ENCODE assay signal across 30 cellular contexts in the genomic region with DNA sequence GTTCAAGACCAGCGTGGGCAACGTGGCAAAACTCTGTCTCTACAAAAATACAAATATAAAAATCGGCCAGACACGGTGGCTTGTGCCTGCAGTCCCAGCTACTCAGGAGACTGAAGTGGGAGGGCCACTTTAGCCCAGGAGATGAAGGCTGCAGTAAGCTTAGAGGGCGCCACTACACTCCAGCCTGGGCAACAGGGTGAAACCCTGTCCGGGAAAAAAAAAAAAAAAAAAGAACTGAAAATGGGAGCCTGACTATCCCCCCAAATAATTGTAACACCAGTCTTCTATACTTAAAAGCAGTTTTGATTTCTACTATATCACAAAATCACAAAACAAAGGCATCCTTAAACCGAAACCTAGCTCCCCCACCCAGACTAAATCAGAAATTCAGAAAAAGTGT.
DNase-seq lines count a peak whose midpoint lies in the region; ATAC-seq and TF ChIP-seq lines count a peak whose summit lies in the region.
"Had no signal": no experiment of that assay in that cellular context is flagged by ENCODE, and none has a peak within 500 bp of the region (broad histone marks: within the 10 kb centered on the region; RNA-seq: fewer than 3 reads in every experiment).

No MANE protein-coding gene starts in this region.

- no peak for DNase-seq in BE2C
- peak; percentile 13 for DNase-seq in HT-29 (ENCODE audit: low spot score)
- no peak for DNase-seq in epithelial cell of proximal tubule (ENCODE audit: low read depth)
- DNase-seq in substantia nigra (lab: John Stamatoyannopoulos, UW), result no peak
- no peak for DNase-seq in SW 1271 (lab: John Stamatoyannopoulos, UW)
- DNase-seq in epidermal melanocyte (ENCODE audit: insufficient read length, low spot score), result no peak
- no peak for DNase-seq in GDM1 (lab: John Stamatoyannopoulos, UW)
- DNase-seq: activated CD4-positive, alpha-beta T cell treated with anti-CD3 and anti-CD28 coated beads, Interleukin-2, amount 50 U/mL, for 1 hour; activated CD8-positive, alpha-beta memory T cell treated with anti-CD3 and anti-CD28 coated beads, Interleukin-2, amount 10 ng/mL, durations not matched to agents 7 days and 5 days; activated gamma-delta T cell treated with Interleukin-2 at 50 U/mL for 16 hours; activated naive CD8-positive, alpha-beta T cell treated with anti-CD3 and anti-CD28 coated beads, Interleukin-2, amount 10 ng/mL, durations not matched to agents 7 days and 5 days; activated T-cell treated with anti-CD3 and anti-CD28 coated beads, Interleukin-2, amount 50 U/mL, for 4 hours; aorta; CD4-positive, CD25-positive, alpha-beta regulatory T cell; effector CD8-positive, alpha-beta T cell; HCEC 1CT; mammary epithelial cell; NCI-H1092; NCI-H1694 treated with DMSO at 0.1 percent for 48 hours; NCI-H446 treated with DMSO at 0.1 percent for 48 hours; nephron progenitor cell; pancreas; Peyer's patch; SHP77; T-helper 9 cell had no signal

- no peak overlapping the region for H3K27ac ChIP-seq in substantia nigra (ENCODE audit: low read depth, low read length, poor library complexity, severe bottlenecking)
- H3K27ac ChIP-seq: cardiac muscle cell, coronary artery, pancreas, Peyer's patch, skin epidermis had no signal

- peak; percentile 61 for ATAC-seq in SK-N-SH treated with all-trans-retinoic acid at 6 μM for 48 hours
- ATAC-seq: activated CD8-positive, alpha-beta memory T cell treated with anti-CD3 and anti-CD28 coated beads, Interleukin-2, amount 10 ng/mL, durations not matched to agents 7 days and 5 days; activated T-cell treated with anti-CD3 and anti-CD28 coated beads, Interleukin-2, amount 50 U/mL, for 4 hours; pancreas; stimulated activated memory B cell treated with anti-CD40 and anti-IgM and Interleukin-4, amounts not matched to agents 10 μg/mL and 1 μg/mL and 100 μg/mL, for 72 hours had no signal

- H3K4me1 ChIP-seq in BE2C, result no peaks in the 10 kb centered on the region; the same call in 1 of the 2 replicates
- H3K4me1 ChIP-seq: Peyer's patch had no signal

- TF ChIP-seq CTCF in BE2C (IDR thresholded peaks at IDR 0.05; ENCODE audit: low read depth, low read length) (peak; percentile 22; the same call in 1 of the 2 replicates), epithelial cell of proximal tubule (conservative IDR thresholded peaks at IDR 0.05; ENCODE audit: low read depth, low read length) (peak; percentile 31)

- H3K9me3 ChIP-seq in BE2C, result no peaks in the 10 kb centered on the region
- H3K9me3 ChIP-seq: pancreas, Peyer's patch had no signal

- H3K4me3 ChIP-seq in BE2C (ENCODE audit: low read depth, low read length), result no peak overlapping the region
- H3K4me3 ChIP-seq in epithelial cell of proximal tubule (ENCODE audit: low read depth, low read length), result no peak overlapping the region
- H3K4me3 ChIP-seq: cardiac muscle cell, coronary artery, pancreas, Peyer's patch, skin epidermis had no signal

- H3K27me3 ChIP-seq in BE2C, result no peaks in the 10 kb centered on the region
- H3K27me3 ChIP-seq: cardiac muscle cell, pancreas, Peyer's patch had no signal

- H3K36me3 ChIP-seq in BE2C, result no peaks in the 10 kb centered on the region
- H3K36me3 ChIP-seq: cardiac muscle cell, pancreas, Peyer's patch had no signal

TF ChIP-seq in SK-N-SH treated with all-trans-retinoic acid at 6 μM for 48 hours, 23 proteins besides CTCF, POLR2A, EP300 and RAD21:
- TF ChIP-seq ZC3H10 (CRISPR knock-in tag; IDR thresholded peaks at IDR 0.05), result no peak
- TF ChIP-seq TCF4 (CRISPR knock-in tag; IDR thresholded peaks at IDR 0.05; ENCODE audit: borderline replicate concordance), result no peak
- TF ChIP-seq ZFP3 (CRISPR knock-in tag; IDR thresholded peaks at IDR 0.05), result no peak
- TF ChIP-seq RARB (CRISPR knock-in tag; IDR thresholded peaks at IDR 0.05), result no peak
- TF ChIP-seq, protein P1, sequence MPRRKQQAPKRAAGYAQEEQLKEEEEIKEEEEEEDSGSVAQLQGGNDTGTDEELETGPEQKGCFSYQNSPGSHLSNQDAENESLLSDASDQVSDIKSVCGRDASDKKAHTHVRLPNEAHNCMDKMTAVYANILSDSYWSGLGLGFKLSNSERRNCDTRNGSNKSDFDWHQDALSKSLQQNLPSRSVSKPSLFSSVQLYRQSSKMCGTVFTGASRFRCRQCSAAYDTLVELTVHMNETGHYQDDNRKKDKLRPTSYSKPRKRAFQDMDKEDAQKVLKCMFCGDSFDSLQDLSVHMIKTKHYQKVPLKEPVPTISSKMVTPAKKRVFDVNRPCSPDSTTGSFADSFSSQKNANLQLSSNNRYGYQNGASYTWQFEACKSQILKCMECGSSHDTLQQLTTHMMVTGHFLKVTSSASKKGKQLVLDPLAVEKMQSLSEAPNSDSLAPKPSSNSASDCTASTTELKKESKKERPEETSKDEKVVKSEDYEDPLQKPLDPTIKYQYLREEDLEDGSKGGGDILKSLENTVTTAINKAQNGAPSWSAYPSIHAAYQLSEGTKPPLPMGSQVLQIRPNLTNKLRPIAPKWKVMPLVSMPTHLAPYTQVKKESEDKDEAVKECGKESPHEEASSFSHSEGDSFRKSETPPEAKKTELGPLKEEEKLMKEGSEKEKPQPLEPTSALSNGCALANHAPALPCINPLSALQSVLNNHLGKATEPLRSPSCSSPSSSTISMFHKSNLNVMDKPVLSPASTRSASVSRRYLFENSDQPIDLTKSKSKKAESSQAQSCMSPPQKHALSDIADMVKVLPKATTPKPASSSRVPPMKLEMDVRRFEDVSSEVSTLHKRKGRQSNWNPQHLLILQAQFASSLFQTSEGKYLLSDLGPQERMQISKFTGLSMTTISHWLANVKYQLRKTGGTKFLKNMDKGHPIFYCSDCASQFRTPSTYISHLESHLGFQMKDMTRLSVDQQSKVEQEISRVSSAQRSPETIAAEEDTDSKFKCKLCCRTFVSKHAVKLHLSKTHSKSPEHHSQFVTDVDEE (CRISPR knock-in tag; IDR thresholded peaks at IDR 0.05), result no peak
TF ChIP-seq in SK-N-SH treated with all-trans-retinoic acid at 6 μM for 48 hours: peak in this region for 0.
